ENCODE assay signal across 22 cellular contexts in the genomic region with DNA sequence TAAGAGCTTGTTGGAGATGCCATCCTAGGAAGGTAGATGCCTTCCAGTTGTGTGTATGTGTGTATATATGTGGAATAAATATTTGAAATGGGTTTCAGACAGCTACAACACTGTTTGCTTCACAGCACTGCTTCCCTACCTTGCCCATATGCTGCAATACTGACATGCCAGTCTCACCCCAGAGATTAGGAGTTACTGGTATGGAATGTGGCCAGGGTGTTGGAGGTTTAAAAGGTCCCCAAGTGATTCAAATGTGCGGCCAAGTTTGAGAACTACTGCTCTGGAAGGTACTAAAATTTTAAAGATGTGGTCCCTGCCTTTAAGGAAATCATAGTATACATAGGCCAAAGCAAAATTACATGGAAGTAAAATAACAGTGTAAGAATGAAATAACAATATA. TPM values are rescaled to one million over a fixed set of nuclear protein-coding genes. Genes with fewer than 3 reads are reported as not detected.
DNase-seq lines count a peak whose midpoint lies in the region; ATAC-seq and TF ChIP-seq lines count a peak whose summit lies in the region.
"Had no signal": no experiment of that assay in that cellular context is flagged by ENCODE, and none has a peak within 500 bp of the region (broad histone marks: within the 10 kb centered on the region; RNA-seq: fewer than 3 reads in every experiment).

No MANE protein-coding gene starts in this region.

- H3K27me3 ChIP-seq in heart left ventricle, result no peaks in the 10 kb centered on the region
- no peaks in the 10 kb centered on the region for H3K27me3 ChIP-seq in right cardiac atrium (ENCODE audit: control insufficient read depth, insufficient read depth)
- H3K27me3 ChIP-seq in aorta (ENCODE audit: control insufficient read depth in 1 of 2, insufficient read depth in 2 of 2, low read length in 1 of 2), result no peaks in the 10 kb centered on the region

- H3K27ac ChIP-seq in heart left ventricle (no peak overlapping the region), right cardiac atrium (ENCODE audit: low read length) (no peak overlapping the region), aorta (ENCODE audit: low read depth in 1 of 2, low read length in 2 of 2) (no peak overlapping the region)
- H3K27ac ChIP-seq: SK-N-MC had no signal

- no peak overlapping the region for H3K4me3 Mint-ChIP-seq in progenitor cell of endocrine pancreas (ENCODE audit: low read depth)
- H3K4me3 Mint-ChIP-seq in WTC11, result no peak overlapping the region
- H3K4me3 Mint-ChIP-seq: CD8-positive, alpha-beta T cell; IgD-negative memory B cell had no signal

- H3K4me1 Mint-ChIP-seq in progenitor cell of endocrine pancreas (ENCODE audit: low read depth) (no peaks in the 10 kb centered on the region), WTC11 (no peaks in the 10 kb centered on the region)
- H3K4me1 Mint-ChIP-seq: IgD-negative memory B cell had no signal

- CTCF ChIA-PET in WTC11 (lab: Charles Lee), result no interaction called here

- intact Hi-C loops in heart left ventricle (cut with DNase I), result loop anchor here in 2 of 10 donors (5.0 to 10.0 kb wide), 2 partner anchors 66 to 1609 kb away; a partner anchor contains a TSS
- intact Hi-C loops in right cardiac atrium (cut with DNase I), result no loop called here
- intact Hi-C loops in aorta (cut with DNase I), result loop anchor here in 1 of 2 donors (5.0 kb wide), 1 partner anchor 154 kb away; no protein-coding TSS in a partner anchor

- ATAC-seq in heart left ventricle (peak in 3 of 4 donors; percentile 11 to 48 (median 42)), right cardiac atrium (no peak), GM19395 (IDR thresholded peaks at IDR 0.05; ENCODE audit: unreplicated experiment) (peak; percentile 5), HG03159 (IDR thresholded peaks at IDR 0.05; ENCODE audit: unreplicated experiment) (peak; percentile 4), WTC11 (no peak), aorta (ENCODE audit: low FRiP score) (no peak)
- ATAC-seq: CD8-positive, alpha-beta T cell; HCT116; PC-3 had no signal

- H3K36me3 Mint-ChIP-seq in progenitor cell of endocrine pancreas (ENCODE audit: insufficient read depth), result peaks cover 17% of the 10 kb centered on the region
- H3K36me3 Mint-ChIP-seq in WTC11, result peaks cover 22% of the 10 kb centered on the region

- POLR2A ChIA-PET in WTC11 (lab: Charles Lee), result no interaction called here

- no peaks in the 10 kb centered on the region for H3K9me3 ChIP-seq in heart left ventricle
- no peaks in the 10 kb centered on the region for H3K9me3 ChIP-seq in right cardiac atrium (ENCODE audit: control insufficient read depth, low read length)
- no peaks in the 10 kb centered on the region for H3K9me3 ChIP-seq in aorta (ENCODE audit: control insufficient read depth, low read length)

- H3K9me3 Mint-ChIP-seq in progenitor cell of endocrine pancreas (ENCODE audit: low read depth), result peaks cover 4% of the 10 kb centered on the region
- H3K9me3 Mint-ChIP-seq in WTC11, result peaks cover 4% of the 10 kb centered on the region; the same call in 1 of the 2 replicates
- H3K9me3 Mint-ChIP-seq: CD8-positive, alpha-beta T cell; IgD-negative memory B cell had no signal

- TF ChIP-seq CTCF in heart left ventricle (IDR thresholded peaks at IDR 0.05), result no peak
- no peak for TF ChIP-seq CTCF in progenitor cell of endocrine pancreas (IDR thresholded peaks at IDR 0.05; ENCODE audit: unreplicated experiment)
- TF ChIP-seq CTCF in WTC11 (IDR thresholded peaks at IDR 0.05), result no peak

- H3K27ac Mint-ChIP-seq in progenitor cell of endocrine pancreas (peak overlapping the region; percentile 33), WTC11 (no peak overlapping the region)
- H3K27ac Mint-ChIP-seq: CD8-positive, alpha-beta T cell; IgD-negative memory B cell had no signal

- H3K4me3 ChIP-seq in heart left ventricle (no peak overlapping the region), right cardiac atrium (ENCODE audit: low read length) (no peak overlapping the region), aorta (ENCODE audit: low read length in 2 of 2) (no peak overlapping the region)
- H3K4me3 ChIP-seq: SK-N-MC had no signal

- DNase-seq in heart left ventricle (no peak), right cardiac atrium (no peak), progenitor cell of endocrine pancreas (ENCODE audit: low spot score, unreplicated experiment) (no peak), WTC11 (ENCODE audit: low spot score) (no peak), aorta (no peak), NCI-H524 treated with DMSO at 0.1 percent for 48 hours (lab: John Stamatoyannopoulos, UW) (no peak)
- DNase-seq: AML-193; C1 segment of cervical spinal cord; Calu3; CD8-positive, alpha-beta T cell; DMS153; NCI-H1417; NCI-H1694 treated with DMSO at 0.1 percent for 48 hours; NCI-H446; NCI-H526 treated with DMSO at 0.1 percent for 48 hours; PC-3; SHP77 treated with DMSO at 0.1 percent for 48 hours had no signal

- peaks cover 3 to 35% (median 22%) of the 10 kb centered on the region in 12 donors for H3K4me1 ChIP-seq in heart left ventricle
- H3K4me1 ChIP-seq in right cardiac atrium (ENCODE audit: control insufficient read depth, insufficient read depth, low read length), result no peaks in the 10 kb centered on the region
- peaks cover 3 to 15% of the 10 kb centered on the region in 2 donors for H3K4me1 ChIP-seq in aorta (ENCODE audit: control insufficient read depth in 1 of 2, insufficient read depth in 2 of 2, low read length in 2 of 2)

- WGBS in heart left ventricle, 4 donors, result 60 to 76% (median 67%) methylated on average over 1 of the region's 1 CpG
- 61% methylated on average over 1 of the region's 1 CpG for WGBS in right cardiac atrium
- 69 to 70% methylated on average over 1 of the region's 1 CpG for WGBS in aorta, 2 donors

- H3K27me3 Mint-ChIP-seq in progenitor cell of endocrine pancreas, result no peaks in the 10 kb centered on the region
- H3K27me3 Mint-ChIP-seq in WTC11 (ENCODE audit: low read depth), result no peaks in the 10 kb centered on the region
- H3K27me3 Mint-ChIP-seq: IgD-negative memory B cell had no signal

- TF ChIP-seq POLR2A in heart left ventricle (IDR thresholded peaks at IDR 0.05), result no peak

- H3K36me3 ChIP-seq in heart left ventricle (no peaks in the 10 kb centered on the region), aorta (ENCODE audit: control insufficient read depth in 1 of 2, insufficient read depth in 2 of 2, low read length in 1 of 2) (no peaks in the 10 kb centered on the region)

TF ChIP-seq in WTC11, 78 proteins besides CTCF, POLR2A, EP300 and RAD21 (continues in another document):
- TF ChIP-seq ETV6 (CRISPR knock-in tag; IDR thresholded peaks at IDR 0.05) (no peak), ELF4 (CRISPR knock-in tag; IDR thresholded peaks at IDR 0.05; ENCODE audit: low read depth) (no peak), TEAD4 (CRISPR knock-in tag; IDR thresholded peaks at IDR 0.05) (no peak), OVOL2 (CRISPR knock-in tag; IDR thresholded peaks at IDR 0.05; ENCODE audit: borderline replicate concordance) (no peak)
- TF ChIP-seq, protein P1, sequence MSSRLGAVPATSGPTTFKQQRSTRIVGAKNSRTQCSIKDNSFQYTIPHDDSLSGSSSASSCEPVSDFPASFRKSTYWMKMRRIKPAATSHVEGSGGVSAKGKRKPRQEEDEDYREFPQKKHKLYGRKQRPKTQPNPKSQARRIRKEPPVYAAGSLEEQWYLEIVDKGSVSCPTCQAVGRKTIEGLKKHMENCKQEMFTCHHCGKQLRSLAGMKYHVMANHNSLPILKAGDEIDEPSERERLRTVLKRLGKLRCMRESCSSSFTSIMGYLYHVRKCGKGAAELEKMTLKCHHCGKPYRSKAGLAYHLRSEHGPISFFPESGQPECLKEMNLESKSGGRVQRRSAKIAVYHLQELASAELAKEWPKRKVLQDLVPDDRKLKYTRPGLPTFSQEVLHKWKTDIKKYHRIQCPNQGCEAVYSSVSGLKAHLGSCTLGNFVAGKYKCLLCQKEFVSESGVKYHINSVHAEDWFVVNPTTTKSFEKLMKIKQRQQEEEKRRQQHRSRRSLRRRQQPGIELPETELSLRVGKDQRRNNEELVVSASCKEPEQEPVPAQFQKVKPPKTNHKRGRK (CRISPR knock-in tag; IDR thresholded peaks at IDR 0.05; ENCODE audit: borderline replicate concordance), result no peak
- TF ChIP-seq, protein P2, sequence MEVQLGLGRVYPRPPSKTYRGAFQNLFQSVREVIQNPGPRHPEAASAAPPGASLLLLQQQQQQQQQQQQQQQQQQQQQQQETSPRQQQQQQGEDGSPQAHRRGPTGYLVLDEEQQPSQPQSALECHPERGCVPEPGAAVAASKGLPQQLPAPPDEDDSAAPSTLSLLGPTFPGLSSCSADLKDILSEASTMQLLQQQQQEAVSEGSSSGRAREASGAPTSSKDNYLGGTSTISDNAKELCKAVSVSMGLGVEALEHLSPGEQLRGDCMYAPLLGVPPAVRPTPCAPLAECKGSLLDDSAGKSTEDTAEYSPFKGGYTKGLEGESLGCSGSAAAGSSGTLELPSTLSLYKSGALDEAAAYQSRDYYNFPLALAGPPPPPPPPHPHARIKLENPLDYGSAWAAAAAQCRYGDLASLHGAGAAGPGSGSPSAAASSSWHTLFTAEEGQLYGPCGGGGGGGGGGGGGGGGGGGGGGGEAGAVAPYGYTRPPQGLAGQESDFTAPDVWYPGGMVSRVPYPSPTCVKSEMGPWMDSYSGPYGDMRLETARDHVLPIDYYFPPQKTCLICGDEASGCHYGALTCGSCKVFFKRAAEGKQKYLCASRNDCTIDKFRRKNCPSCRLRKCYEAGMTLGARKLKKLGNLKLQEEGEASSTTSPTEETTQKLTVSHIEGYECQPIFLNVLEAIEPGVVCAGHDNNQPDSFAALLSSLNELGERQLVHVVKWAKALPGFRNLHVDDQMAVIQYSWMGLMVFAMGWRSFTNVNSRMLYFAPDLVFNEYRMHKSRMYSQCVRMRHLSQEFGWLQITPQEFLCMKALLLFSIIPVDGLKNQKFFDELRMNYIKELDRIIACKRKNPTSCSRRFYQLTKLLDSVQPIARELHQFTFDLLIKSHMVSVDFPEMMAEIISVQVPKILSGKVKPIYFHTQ (CRISPR knock-in tag; IDR thresholded peaks at IDR 0.05), result no peak
- TF ChIP-seq, protein P3, sequence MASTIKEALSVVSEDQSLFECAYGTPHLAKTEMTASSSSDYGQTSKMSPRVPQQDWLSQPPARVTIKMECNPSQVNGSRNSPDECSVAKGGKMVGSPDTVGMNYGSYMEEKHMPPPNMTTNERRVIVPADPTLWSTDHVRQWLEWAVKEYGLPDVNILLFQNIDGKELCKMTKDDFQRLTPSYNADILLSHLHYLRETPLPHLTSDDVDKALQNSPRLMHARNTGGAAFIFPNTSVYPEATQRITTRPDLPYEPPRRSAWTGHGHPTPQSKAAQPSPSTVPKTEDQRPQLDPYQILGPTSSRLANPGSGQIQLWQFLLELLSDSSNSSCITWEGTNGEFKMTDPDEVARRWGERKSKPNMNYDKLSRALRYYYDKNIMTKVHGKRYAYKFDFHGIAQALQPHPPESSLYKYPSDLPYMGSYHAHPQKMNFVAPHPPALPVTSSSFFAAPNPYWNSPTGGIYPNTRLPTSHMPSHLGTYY (CRISPR knock-in tag; IDR thresholded peaks at IDR 0.05), result no peak

RNA-seq across cellular contexts. Expression of a gene that starts 39.5 kb away (rescaled TPM):
- total RNA-seq in heart left ventricle (10 to 100 TPM; 17.3 to 41.9 (median 31.0) TPM), right cardiac atrium (10 to 100 TPM; 12.3 to 23.9 (median 18.8) TPM), progenitor cell of endocrine pancreas (30.7 and 34.8 TPM in 2 replicates), WTC11 (2021) (24.3 to 30.0 TPM (median 27.5 TPM) in 3 replicates), aorta (10 to 100 TPM; 19.7 to 19.9 TPM)
- polyA plus RNA-seq in heart left ventricle (10 to 100 TPM; 10.1 to 14.1 TPM), right cardiac atrium (10.9 TPM), aorta (10 to 100 TPM; 11.7 to 13.4 TPM)

Comparison
In these comparisons a context has a peak if more than half of its experiments do, and no peak if none do; other contexts are left out.
1. ATAC-seq: peak in heart left ventricle (3 of 4), GM19395 (single experiment) and HG03159 (single experiment); none in right cardiac atrium (0 of 2), WTC11 (single experiment) and aorta (single experiment).